9 cellular contexts compared by ENCODE assay signal in the genomic region with DNA sequence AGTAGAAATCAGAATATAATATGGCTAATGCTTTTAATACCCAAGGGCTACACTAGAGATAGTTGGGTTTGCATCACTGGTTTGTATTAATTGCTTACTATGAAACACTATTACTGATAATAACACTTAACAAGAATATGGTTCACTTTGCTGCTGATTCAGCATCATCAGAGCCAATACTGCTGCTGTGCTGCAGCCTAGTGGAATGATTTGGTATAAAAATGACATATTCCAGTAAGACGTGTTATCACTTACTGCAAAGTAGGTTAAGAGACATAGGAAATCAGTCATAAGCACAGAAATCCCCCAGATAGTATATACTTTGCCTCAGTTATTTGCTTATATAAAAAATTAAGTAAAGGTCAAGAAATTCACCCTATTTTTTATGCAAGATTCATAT. TPM values are rescaled to one million over a fixed set of nuclear protein-coding genes. Genes with fewer than 3 reads are reported as not detected.
DNase-seq lines count a peak whose midpoint lies in the region; ATAC-seq and TF ChIP-seq lines count a peak whose summit lies in the region.
"Had no signal": no experiment of that assay in that cellular context is flagged by ENCODE, and none has a peak within 500 bp of the region (broad histone marks: within the 10 kb centered on the region; RNA-seq: fewer than 3 reads in every experiment).

No MANE protein-coding gene starts in this region.

- H3K36me3 Mint-ChIP-seq in T-cell: no peaks in the 10 kb centered on the region

- no peak overlapping the region for H3K27ac ChIP-seq in WERI-Rb-1
- H3K27ac ChIP-seq: KMS-11 had no signal

- no peaks in the 10 kb centered on the region for H3K36me3 ChIP-seq in GM06990 (ENCODE audit: control insufficient read depth, insufficient read depth, low read length)
- no peaks in the 10 kb centered on the region for H3K36me3 ChIP-seq in WERI-Rb-1

- CTCF ChIA-PET in T-cell (lab: Charles Lee): no interaction called here

- ATAC-seq in HG03139 (IDR thresholded peaks at IDR 0.05; ENCODE audit: unreplicated experiment): no peak
- ATAC-seq in T-cell (replicated peaks in 1 of 4): no peak

- DNase-seq in GM06990 (ENCODE audit: extremely low read depth, insufficient read length) (no peak), WERI-Rb-1 (peak; percentile 45), lung microvascular endothelial cell (ENCODE audit: low read depth in 2 of 2) (peak; percentile 19 to 20), T-cell (no peak)
- DNase-seq in stimulated activated CD4-positive, alpha-beta T cell treated with anti-CD3 and anti-CD28 coated beads, Interleukin-15, amount 100 ng/mL, for 24 hours: no peak
- DNase-seq in activated effector memory CD4-positive, alpha-beta T cell treated with anti-CD3 and anti-CD28 coated beads, Interleukin-2, amount 50 U/mL, for 16 hours: no peak

- TF ChIP-seq CTCF in GM06990 (IDR thresholded peaks at IDR 0.05; ENCODE audit: insufficient read depth, low read length, poor library complexity, severe bottlenecking) (peak; percentile 15), LNCAP (IDR thresholded peaks at IDR 0.05) (peak; percentile 72), WERI-Rb-1 (IDR thresholded peaks at IDR 0.05; ENCODE audit: low read depth, low read length) (peak; percentile 57)

- POLR2A ChIA-PET in T-cell (lab: Charles Lee): no interaction called here

- H3K4me1 Mint-ChIP-seq in T-cell: no peaks in the 10 kb centered on the region

- H3K4me3 ChIP-seq in GM06990 (replicated peaks; ENCODE audit: low read depth, low read length) (no peak overlapping the region), WERI-Rb-1 (ENCODE audit: low read depth, low read length) (no peak overlapping the region)

- no peaks in the 10 kb centered on the region for H3K9me3 ChIP-seq in WERI-Rb-1 (ENCODE audit: severe bottlenecking)

- no peaks in the 10 kb centered on the region for H3K27me3 ChIP-seq in GM06990 (replicated peaks; ENCODE audit: control insufficient read depth, insufficient read depth, low read length)
- H3K27me3 ChIP-seq in WERI-Rb-1 (ENCODE audit: insufficient read depth, low read depth, severe bottlenecking): no peaks in the 10 kb centered on the region

- H3K27me3 Mint-ChIP-seq in T-cell: no peaks in the 10 kb centered on the region

- peaks cover 3 to 9% (median 3%) of the 10 kb centered on the region in 3 donors for H3K9me3 Mint-ChIP-seq in T-cell

- H3K4me3 Mint-ChIP-seq in T-cell: no peak overlapping the region

- H3K27ac Mint-ChIP-seq in T-cell: no peak overlapping the region

RNA-seq across cellular contexts. Expression of gene CDH10, which starts 2.8 kb away (rescaled TPM):
- total RNA-seq in lung microvascular endothelial cell (under 0.01 TPM in 1 of 2 replicates, not detected in the other), T-cell (not detected)

Comparison
In these comparisons a context has a peak if more than half of its experiments do, and no peak if none do; other contexts are left out.
1. DNase-seq: peak in WERI-Rb-1 (single experiment) and lung microvascular endothelial cell (2 of 2); none in GM06990 (single experiment), stimulated activated CD4-positive, alpha-beta T cell treated with anti-CD3 and anti-CD28 coated beads, Interleukin-15, amount 100 ng/mL, for 24 hours (single experiment), activated effector memory CD4-positive, alpha-beta T cell treated with anti-CD3 and anti-CD28 coated beads, Interleukin-2, amount 50 U/mL, for 16 hours (single experiment) and T-cell (0 of 34).
2. CTCF ChIP-seq: peak in every context shown above with its lines; median percentile 72 in LNCAP; 57 in WERI-Rb-1; 15 in GM06990.